8 cellular contexts compared by ENCODE assay signal in the genomic region with DNA sequence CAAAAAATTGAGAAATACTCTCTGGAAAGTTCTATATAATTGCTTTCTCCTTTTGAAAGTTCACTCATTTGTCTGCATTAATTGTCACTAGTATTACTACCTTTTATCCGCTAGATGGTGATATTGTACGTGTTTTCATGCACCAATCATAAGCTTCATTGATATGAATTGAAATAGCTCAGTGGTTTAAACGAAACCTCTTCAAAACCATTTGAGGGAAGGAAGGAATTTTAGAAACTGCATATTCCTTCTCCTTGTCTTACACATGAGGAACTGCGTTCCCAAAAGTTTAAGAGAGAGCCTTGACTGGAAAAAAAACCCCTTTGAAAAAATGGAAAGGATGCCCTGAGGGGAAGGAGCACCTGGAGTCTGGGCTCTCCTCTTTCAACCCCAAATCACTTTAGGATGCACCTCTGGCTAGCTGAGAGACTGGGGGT.
DNase-seq lines count a peak whose midpoint lies in the region; ATAC-seq and TF ChIP-seq lines count a peak whose summit lies in the region.

No MANE protein-coding gene starts in this region.

- no peak overlapping the region for H3K23ac ChIP-seq in IMR-90 (ENCODE audit: low read depth, low read length)

- intact Hi-C loops in IMR-90 (cut with micrococcal nuclease): loop anchor here (1.0 to 10.0 kb wide), 5 partner anchors 68 to 1643 kb away; no protein-coding TSS in a partner anchor

- H3K56ac ChIP-seq in IMR-90 (ENCODE audit: extremely low read depth, insufficient read depth, low read length): no peak overlapping the region

- peak; percentile 67 for TF ChIP-seq CTCF in IMR-90 (conservative IDR thresholded peaks at IDR 0.05; ENCODE audit: low read depth, low read length)
- TF ChIP-seq CTCF in foreskin keratinocyte (conservative IDR thresholded peaks at IDR 0.05): peak; percentile 79
- TF ChIP-seq CTCF in retinal pigment epithelial cell (conservative IDR thresholded peaks at IDR 0.05; ENCODE audit: low read depth, low read length): peak; percentile 51

- H3K36me3 ChIP-seq in IMR-90 (ENCODE audit: control insufficient read depth, insufficient read depth, low read length): no peaks in the 10 kb centered on the region

- no peak overlapping the region for H3K9ac ChIP-seq in IMR-90 (ENCODE audit: low read depth, low read length)

- no peak overlapping the region for H4K91ac ChIP-seq in IMR-90 (ENCODE audit: insufficient read depth, low read depth, low read length)

- H2BK20ac ChIP-seq in IMR-90 (ENCODE audit: low read depth, low read length): no peak overlapping the region

- BruUV-seq in IMR-90 (replicated peaks; lab: Mats Ljungman, UMichigan): no TSS peak

- peak; percentile 69 for TF ChIP-seq RAD21 in IMR-90 (IDR thresholded peaks at IDR 0.05; ENCODE audit: low read length)

- peak; percentile 86 for ATAC-seq in GM21526 (IDR thresholded peaks at IDR 0.05; ENCODE audit: low FRiP score, unreplicated experiment)
- peak; percentile 61 for ATAC-seq in IMR-90 (ENCODE audit: low read depth)
- ATAC-seq in T-cell (replicated peaks in 1 of 4): peak; percentile 55 to 65 (median 61)
- ATAC-seq in foreskin keratinocyte: peak; percentile 70
- no peak for ATAC-seq in GM21367 (IDR thresholded peaks at IDR 0.05; ENCODE audit: unreplicated experiment)

- H3K27ac Mint-ChIP-seq in T-cell: no peak overlapping the region

- no peak overlapping the region for H2BK120ac ChIP-seq in IMR-90 (ENCODE audit: low read depth, low read length)

- no peak overlapping the region for H4K5ac ChIP-seq in IMR-90 (ENCODE audit: low read depth, low read length)

- H3K27me3 Mint-ChIP-seq in T-cell: peaks cover 6 to 16% of the 10 kb centered on the region in 2 donors

- no peak overlapping the region for H2BK5ac ChIP-seq in IMR-90 (ENCODE audit: low read depth, low read length, poor library complexity, severe bottlenecking)

- H3K18ac ChIP-seq in IMR-90 (ENCODE audit: low read depth, low read length): no peak overlapping the region

- peak; percentile 8 to 18 for DNase-seq in NCI-H2081 (lab: John Stamatoyannopoulos, UW)
- no peak for DNase-seq in NCI-H2081 treated with DMSO at 0.1 percent for 48 hours (lab: John Stamatoyannopoulos, UW)
- peak; percentile 51 for DNase-seq in IMR-90
- DNase-seq in T-cell: no peak
- DNase-seq in foreskin keratinocyte: peak in 1 of 2 donors; percentile 31
- DNase-seq in retinal pigment epithelial cell (ENCODE audit: low read depth): no peak

- H3K27ac ChIP-seq in IMR-90 (ENCODE audit: insufficient read depth, low read length) (no peak overlapping the region), foreskin keratinocyte (no peak overlapping the region)

- no peaks in the 10 kb centered on the region for H3K27me3 ChIP-seq in IMR-90 (ENCODE audit: control insufficient read depth, insufficient read depth, low read length)
- H3K27me3 ChIP-seq in foreskin keratinocyte: peaks cover 2% of the 10 kb centered on the region

- dilution Hi-C loops in IMR-90 (cut with HindIII; ENCODE audit: low sequenced_read_pairs, unreplicated experiment): no loop called here

- in situ Hi-C loops in IMR-90 (cut with MboI; ENCODE audit: low sequenced_read_pairs): loop anchor here (25.0 kb wide), 1 partner anchor 1050 kb away; no protein-coding TSS in a partner anchor

- no peak overlapping the region for H2BK15ac ChIP-seq in IMR-90 (ENCODE audit: low read depth, low read length)

- no peak overlapping the region for H4K8ac ChIP-seq in IMR-90 (ENCODE audit: low read depth in 2 of 2, low read length in 2 of 2)

- CTCF ChIA-PET in IMR-90 (lab: Yijun Ruan, JAX) (interaction anchor here (0.5 to 1.0 kb wide), 11 partner anchors 12 to 1457 kb away, joined by 3 to 6 read pairs (median 3); no protein-coding TSS in a partner anchor), T-cell (lab: Charles Lee) (interaction anchor here (0.6 to 2.0 kb wide), 57 partner anchors 8 to 1971 kb away, joined by 3 to 25 read pairs (median 4); no protein-coding TSS in a partner anchor)

- no peak overlapping the region for H2AFZ ChIP-seq in IMR-90 (replicated peaks; ENCODE audit: low read length, poor library complexity)

- no CpG with 5 or more reads among the region's 4 CpGs for WGBS in IMR-90 (ENCODE audit: extremely low coverage in 2 of 2, insufficient read length in 1 of 2), 2 experiments

- no peak overlapping the region for H3K4me3 Mint-ChIP-seq in T-cell

- no peaks in the 10 kb centered on the region for H4K20me1 ChIP-seq in IMR-90 (ENCODE audit: insufficient read depth, low read length)

- no peaks in the 10 kb centered on the region for H3K79me1 ChIP-seq in IMR-90 (ENCODE audit: low read depth in 1 of 2, low read length in 2 of 2)

- POLR2A ChIA-PET in IMR-90 (lab: Charles Lee; ENCODE audit: unreplicated experiment) (interaction anchor here (0.6 kb wide), 1 partner anchor 729 kb away, joined by 3 read pairs; no protein-coding TSS in a partner anchor), T-cell (lab: Charles Lee) (no interaction called here)

- peaks cover 9% of the 10 kb centered on the region for H3K4me1 ChIP-seq in IMR-90 (ENCODE audit: control insufficient read depth, insufficient read depth, low read length)
- H3K4me1 ChIP-seq in foreskin keratinocyte: no peaks in the 10 kb centered on the region

- no peak overlapping the region for H3K4me2 ChIP-seq in IMR-90 (ENCODE audit: low read depth, low read length)

- H3K4me1 Mint-ChIP-seq in T-cell: peaks cover 2 to 5% (median 4%) of the 10 kb centered on the region in 3 donors

- no peaks in the 10 kb centered on the region for H3K9me3 Mint-ChIP-seq in T-cell

- H2AK9ac ChIP-seq in IMR-90 (replicated peaks; ENCODE audit: low read depth, low read length, poor library complexity): no peak overlapping the region

- no peak overlapping the region for H3K4me3 ChIP-seq in IMR-90 (ENCODE audit: insufficient read depth, low read depth, low read length)
- no peak overlapping the region for H3K4me3 ChIP-seq in retinal pigment epithelial cell (ENCODE audit: low read length)

- H3K14ac ChIP-seq in IMR-90 (replicated peaks; ENCODE audit: low read depth, low read length): no peak overlapping the region

- no peak overlapping the region for H3K4ac ChIP-seq in IMR-90 (ENCODE audit: low read depth, low read length)

- H3K9me1 ChIP-seq in IMR-90 (ENCODE audit: insufficient read depth, low read length): no peaks in the 10 kb centered on the region

- no peak for TF ChIP-seq POLR2A in IMR-90 (IDR thresholded peaks at IDR 0.05; ENCODE audit: low read depth, low read length)

- no peak overlapping the region for H2AK5ac ChIP-seq in IMR-90 (ENCODE audit: low read depth, low read length)

- H3K9me3 ChIP-seq in IMR-90 (ENCODE audit: control insufficient read depth, insufficient read depth, low read length): no peaks in the 10 kb centered on the region

- no peaks in the 10 kb centered on the region for H3K36me3 Mint-ChIP-seq in T-cell

TF ChIP-seq in IMR-90, 13 proteins besides CTCF, POLR2A, EP300 and RAD21:
- no peak for TF ChIP-seq USF2 (IDR thresholded peaks at IDR 0.05; ENCODE audit: low read depth, low read length)
- TF ChIP-seq RFX5 (IDR thresholded peaks at IDR 0.05; ENCODE audit: low read depth, low read length): no peak
- peak; percentile 59 for TF ChIP-seq SMC3 (IDR thresholded peaks at IDR 0.05; ENCODE audit: low read depth, low read length)
- no peak for TF ChIP-seq MAZ (IDR thresholded peaks at IDR 0.05; ENCODE audit: borderline replicate concordance, low read depth, low read length)
- TF ChIP-seq, protein P1, sequence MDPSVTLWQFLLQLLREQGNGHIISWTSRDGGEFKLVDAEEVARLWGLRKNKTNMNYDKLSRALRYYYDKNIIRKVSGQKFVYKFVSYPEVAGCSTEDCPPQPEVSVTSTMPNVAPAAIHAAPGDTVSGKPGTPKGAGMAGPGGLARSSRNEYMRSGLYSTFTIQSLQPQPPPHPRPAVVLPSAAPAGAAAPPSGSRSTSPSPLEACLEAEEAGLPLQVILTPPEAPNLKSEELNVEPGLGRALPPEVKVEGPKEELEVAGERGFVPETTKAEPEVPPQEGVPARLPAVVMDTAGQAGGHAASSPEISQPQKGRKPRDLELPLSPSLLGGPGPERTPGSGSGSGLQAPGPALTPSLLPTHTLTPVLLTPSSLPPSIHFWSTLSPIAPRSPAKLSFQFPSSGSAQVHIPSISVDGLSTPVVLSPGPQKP (IDR thresholded peaks at IDR 0.05; ENCODE audit: borderline replicate concordance, low read depth, low read length): no peak
- TF ChIP-seq MAFK (IDR thresholded peaks at IDR 0.05; ENCODE audit: low read depth, low read length): no peak

Comparison
In these comparisons a context has a peak if more than half of its experiments do, and no peak if none do; other contexts are left out.
1. DNase-seq: peak in NCI-H2081 (2 of 2) and IMR-90 (single experiment); none in NCI-H2081 treated with DMSO at 0.1 percent for 48 hours (single experiment), T-cell (0 of 34) and retinal pigment epithelial cell (single experiment).
2. Peak in every context shown above with its lines, with median percentiles within 50 percentile points of each other: CTCF ChIP-seq.